In genomic region chr16:57863434-57864160, GRCh38 we compare ENCODE assay signal across 8 cellular contexts.
A peak's percentile ranks its signal among the peaks of the same experiment; 100 is the strongest.
DNase-seq lines count a peak whose midpoint lies in the region; ATAC-seq and TF ChIP-seq lines count a peak whose summit lies in the region.

No MANE protein-coding gene starts in this region.

- no peaks in the 10 kb centered on the region for H3K27me3 ChIP-seq in H9 (ENCODE audit: insufficient read depth, low read length)

- no peak overlapping the region for H3K18ac ChIP-seq in H9 (ENCODE audit: insufficient read length, low read depth, low read length)

- peak overlapping the region in 2 of 3 experiments; percentile 52 to 74; a peak in 4 of 7 replicates for H3K27ac Mint-ChIP-seq in H9
- H3K27ac Mint-ChIP-seq in stimulated activated effector memory CD8-positive, alpha-beta T cell treated with anti-CD3 and anti-CD28 coated beads, Interleukin-12 subunit alpha, Interleukin-12 subunit beta, amount 100 ng/mL, for 72 hours, result no peak overlapping the region

- H2BK15ac ChIP-seq in H9 (ENCODE audit: low read depth, low read length), result no peak overlapping the region

- no peak for ATAC-seq in HG02798 (IDR thresholded peaks at IDR 0.05; ENCODE audit: poor library complexity, unreplicated experiment)
- ATAC-seq in stimulated activated effector memory CD8-positive, alpha-beta T cell treated with anti-CD3 and anti-CD28 coated beads, Interleukin-12 subunit alpha, Interleukin-12 subunit beta, amount 100 ng/mL, for 72 hours, result no peak

- no peaks in the 10 kb centered on the region for H3K9me3 Mint-ChIP-seq in H9
- H3K9me3 Mint-ChIP-seq in stimulated activated effector memory CD8-positive, alpha-beta T cell treated with anti-CD3 and anti-CD28 coated beads, Interleukin-12 subunit alpha, Interleukin-12 subunit beta, amount 100 ng/mL, for 72 hours, result no peaks in the 10 kb centered on the region

- no peak overlapping the region for H4K8ac ChIP-seq in H9 (replicated peaks; ENCODE audit: insufficient read length, low read depth, low read length)

- no peak overlapping the region for H2BK20ac ChIP-seq in H9 (ENCODE audit: low read depth, low read length, poor library complexity, severe bottlenecking)

- no peak overlapping the region for H4K5ac ChIP-seq in H9 (ENCODE audit: insufficient read length, low read depth, low read length)

- no peak overlapping the region for H3K56ac ChIP-seq in H9 (ENCODE audit: insufficient read length, low read depth, low read length)

- H3K27ac ChIP-seq in H9 (ENCODE audit: insufficient read length, low read depth, low read length) (peak overlapping the region; percentile 45), RWPE1 (0 out of 2 replicates have a peak overlapping the region, but pooled peaks have one; percentile 18)

- H4K20me1 ChIP-seq in H9 (ENCODE audit: control insufficient read depth, insufficient read depth, insufficient read length), result no peaks in the 10 kb centered on the region

- H2BK120ac ChIP-seq in H9 (ENCODE audit: low read depth, low read length, poor library complexity, severe bottlenecking), result no peak overlapping the region

- H3K36me3 Mint-ChIP-seq in H9 (ENCODE audit: insufficient read depth in 1 of 3, low read depth in 3 of 3), result no peaks in the 10 kb centered on the region
- no peaks in the 10 kb centered on the region for H3K36me3 Mint-ChIP-seq in stimulated activated effector memory CD8-positive, alpha-beta T cell treated with anti-CD3 and anti-CD28 coated beads, Interleukin-12 subunit alpha, Interleukin-12 subunit beta, amount 100 ng/mL, for 72 hours

- no peaks in the 10 kb centered on the region for H3K79me2 ChIP-seq in H9 (ENCODE audit: insufficient read depth, low read length)

- H3K9me3 ChIP-seq in H9 (ENCODE audit: control insufficient read depth, low read depth, low read length), result no peaks in the 10 kb centered on the region

- no peaks in the 10 kb centered on the region; the same call in none of the 2 replicates for H3K4me1 ChIP-seq in H9 (ENCODE audit: insufficient read depth, low read length)

- no peak overlapping the region for H2AK5ac ChIP-seq in H9 (ENCODE audit: insufficient read length, low read length)

- POLR2A ChIA-PET in RWPE1 (lab: Yijun Ruan, JAX; ENCODE audit: low non-redundant PET), result interaction anchor here (0.7 kb wide), 1 partner anchor 16 kb away, joined by 4 read pairs; no protein-coding TSS in a partner anchor

- no peak overlapping the region for H2BK12ac ChIP-seq in H9 (ENCODE audit: insufficient read length, low read depth, low read length)

- no peaks in the 10 kb centered on the region for H3K79me1 ChIP-seq in H9 (ENCODE audit: insufficient read depth, low read depth, low read length, poor library complexity, severe bottlenecking)

- H3T11ph ChIP-seq in H9 (ENCODE audit: low read length), result no peak overlapping the region

- H3K4me3 ChIP-seq in epithelial cell of proximal tubule (ENCODE audit: low read depth, low read length), result no peak overlapping the region

- H3K4ac ChIP-seq in H9 (ENCODE audit: low read depth, low read length), result no peak overlapping the region

- H3K4me3 Mint-ChIP-seq in H9, result peak overlapping the region in 1 of 2 experiments; percentile 57; a peak in 3 of 5 replicates
- no peak overlapping the region for H3K4me3 Mint-ChIP-seq in stimulated activated effector memory CD8-positive, alpha-beta T cell treated with anti-CD3 and anti-CD28 coated beads, Interleukin-12 subunit alpha, Interleukin-12 subunit beta, amount 100 ng/mL, for 72 hours

- no peak overlapping the region for H2BK5ac ChIP-seq in H9 (ENCODE audit: insufficient read length, low read length)

- H3K23ac ChIP-seq in H9 (ENCODE audit: insufficient read length, low read depth, low read length), result no peak overlapping the region

- peaks cover 24 to 29% of the 10 kb centered on the region in 2 experiments for H3K4me1 Mint-ChIP-seq in H9
- no peaks in the 10 kb centered on the region for H3K4me1 Mint-ChIP-seq in stimulated activated effector memory CD8-positive, alpha-beta T cell treated with anti-CD3 and anti-CD28 coated beads, Interleukin-12 subunit alpha, Interleukin-12 subunit beta, amount 100 ng/mL, for 72 hours

- CTCF ChIA-PET in RWPE1 (lab: Yijun Ruan, JAX), result interaction anchor here (0.5 to 2.9 kb wide), 18 partner anchors 14 to 513 kb away, joined by 3 to 35 read pairs (median 4); partner anchors contain the start of gene KIFC3

- H3K23me2 ChIP-seq in H9 (ENCODE audit: insufficient read length, low read depth, low read length, poor library complexity, severe bottlenecking), result no peaks in the 10 kb centered on the region

- H3K9ac ChIP-seq in H9 (ENCODE audit: extremely low read depth, insufficient read length, low read length), result no peak overlapping the region

- DNase-seq in AG08396 (ENCODE audit: low spot score) (peak; percentile 72), H9 (peak; percentile 69), RWPE1 (ENCODE audit: low spot score) (peak; percentile 79), epithelial cell of proximal tubule (ENCODE audit: low read depth) (no peak), middle frontal gyrus (ENCODE audit: extremely low spot score, low spot score) (peak; percentile 35)
- DNase-seq in stimulated activated effector memory CD8-positive, alpha-beta T cell treated with anti-CD3 and anti-CD28 coated beads, Interleukin-12 subunit alpha, Interleukin-12 subunit beta, amount 100 ng/mL, for 72 hours (ENCODE audit: low spot score in 2 of 2), result no peak
- DNase-seq in effector CD4-positive, alpha-beta T cell, result no peak

- no peak overlapping the region for H2AFZ ChIP-seq in H9 (ENCODE audit: low read length)

- no peaks in the 10 kb centered on the region; the same call in 1 of the 2 replicates for H3K27me3 Mint-ChIP-seq in H9 (ENCODE audit: low read depth)

- no CpG with 5 or more reads among the region's 5 CpGs for WGBS in H9 (ENCODE audit: extremely low coverage, insufficient read length, low lambda C conversion rate)

- TF ChIP-seq CTCF in H9 (conservative IDR thresholded peaks at IDR 0.05) (peak; percentile 56; the same call in 2 of the 3 replicates), RWPE1 (conservative IDR thresholded peaks at IDR 0.05; ENCODE audit: low read depth) (peak; percentile 82), epithelial cell of proximal tubule (conservative IDR thresholded peaks at IDR 0.05; ENCODE audit: low read depth, low read length) (peak; percentile 85)

- H3K4me2 ChIP-seq in H9 (ENCODE audit: insufficient read depth, insufficient read length, low read length), result peak overlapping the region; percentile 21

- H4K91ac ChIP-seq in H9 (ENCODE audit: insufficient read length, low read depth, low read length), result no peak overlapping the region

- no peak overlapping the region for H3K14ac ChIP-seq in H9 (ENCODE audit: insufficient read depth, low read length)

Comparison
In these comparisons a context has a peak if more than half of its experiments do, and no peak if none do; other contexts are left out.
1. DNase-seq: peak in AG08396 (single experiment), H9 (single experiment), RWPE1 (single experiment) and middle frontal gyrus (single experiment); none in epithelial cell of proximal tubule (single experiment), stimulated activated effector memory CD8-positive, alpha-beta T cell treated with anti-CD3 and anti-CD28 coated beads, Interleukin-12 subunit alpha, Interleukin-12 subunit beta, amount 100 ng/mL, for 72 hours (0 of 2) and effector CD4-positive, alpha-beta T cell (single experiment).
2. Peak in every context shown above with its lines, with median percentiles within 50 percentile points of each other: CTCF ChIP-seq.